10 cellular contexts compared by ENCODE assay signal in genomic region chr5:67094476-67095300, GRCh38.
DNase-seq lines count a peak whose midpoint lies in the region; ATAC-seq, FAIRE-seq and TF ChIP-seq lines count a peak whose summit lies in the region.
"Had no signal": no experiment of that assay in that cellular context is flagged by ENCODE, and none has a peak within 500 bp of the region (broad histone marks: within the 10 kb centered on the region; RNA-seq: fewer than 3 reads in every experiment).

No MANE protein-coding gene starts in this region.

- peak; percentile 27 for DNase-seq in HFF-Myc (ENCODE audit: extremely low read depth, low read depth)
- DNase-seq in chondrocyte (ENCODE audit: low spot score), result no peak
- no peak for DNase-seq in keratinocyte (ENCODE audit: low read depth, low spot score)
- no peak for DNase-seq in NCI-H2107 (lab: John Stamatoyannopoulos, UW)
- DNase-seq in urothelium cell line (ENCODE audit: low spot score), result no peak
- DNase-seq in HuH-7.5 (ENCODE audit: low spot score), result no peak

- TF ChIP-seq CTCF in HFF-Myc (IDR thresholded peaks at IDR 0.05; ENCODE audit: low read depth, low read length, missing control alignments), result no peak
- no peak for TF ChIP-seq CTCF in chondrocyte (IDR thresholded peaks at IDR 0.05)
- TF ChIP-seq CTCF in keratinocyte (optimal IDR thresholded peaks at IDR 0.05 in 1 of 3, IDR thresholded peaks at IDR 0.05 in 1 of 3, conservative IDR thresholded peaks at IDR 0.05 in 1 of 3; ENCODE audit: extremely low read depth in 1 of 3, insufficient read depth in 2 of 3, low read length in 3 of 3), result no peak

- H3K27me3 Mint-ChIP-seq in chondrocyte (ENCODE audit: low read depth), result no peaks in the 10 kb centered on the region

- no peak overlapping the region for H3K4me3 ChIP-seq in HFF-Myc (replicated peaks; ENCODE audit: low read depth, low read length)
- no peak overlapping the region for H3K4me3 ChIP-seq in keratinocyte (ENCODE audit: control insufficient read depth in 2 of 3, extremely low read depth in 1 of 3, insufficient read depth in 2 of 3, low read depth in 1 of 3, low read length in 3 of 3)
- H3K4me3 ChIP-seq in skeletal muscle tissue (ENCODE audit: low read length in 3 of 3), result no peak overlapping the region

- no peaks in the 10 kb centered on the region for H4K20me1 ChIP-seq in keratinocyte (ENCODE audit: control insufficient read depth, extremely low read depth, insufficient read depth, low read length)

- H3K9me3 Mint-ChIP-seq in chondrocyte (ENCODE audit: low read depth), result no peaks in the 10 kb centered on the region
- H3K9me3 Mint-ChIP-seq: T-helper 1 cell treated with Interleukin-12 subunit alpha and Interleukin-12 subunit beta and Interleukin-4 antibody, amounts not matched to agents 30 μg/mL and 1 μg/mL, for 36 hours had no signal

- no peaks in the 10 kb centered on the region for H3K9me1 ChIP-seq in keratinocyte (ENCODE audit: control insufficient read depth, extremely low read depth, insufficient read depth, low read length)

- no peaks in the 10 kb centered on the region for H3K27me3 ChIP-seq in keratinocyte (ENCODE audit: control insufficient read depth, extremely low read depth, insufficient read depth, low read length)
- no peaks in the 10 kb centered on the region for H3K27me3 ChIP-seq in skeletal muscle tissue (ENCODE audit: control insufficient read depth in 3 of 3, insufficient read depth in 3 of 3, low read length in 3 of 3)

- H3K9ac ChIP-seq in keratinocyte (ENCODE audit: control insufficient read depth, extremely low read depth, insufficient read depth, low read length) (no peak overlapping the region), skeletal muscle tissue (ENCODE audit: low read depth in 1 of 3, low read length in 3 of 3) (peak overlapping the region in 1 of 3 donors; percentile 18)

- H3K4me1 Mint-ChIP-seq in chondrocyte (ENCODE audit: low read depth), result peaks cover 36% of the 10 kb centered on the region

- H3K79me2 ChIP-seq in keratinocyte (ENCODE audit: control insufficient read depth, insufficient read depth, low read length), result peaks cover 10% of the 10 kb centered on the region

- no peaks in the 10 kb centered on the region for H3K36me3 Mint-ChIP-seq in chondrocyte (ENCODE audit: low read depth)

- dilution Hi-C loops in keratinocyte (cut with MboI; ENCODE audit: extremely low pct_ligation_motif_present, low sequenced_read_pairs), result no loop called here

- peak overlapping the region; percentile 33 for H3K4me2 ChIP-seq in keratinocyte (ENCODE audit: control insufficient read depth, extremely low read depth, insufficient read depth, low read depth, low read length)

- peaks cover 2 to 13% of the 10 kb centered on the region in 2 experiments for H3K36me3 ChIP-seq in keratinocyte (ENCODE audit: control insufficient read depth in 2 of 2, extremely low read depth in 1 of 2, insufficient read depth in 2 of 2, low read length in 2 of 2)
- peaks cover 0 to 5% (median 3%) of the 10 kb centered on the region in 3 donors for H3K36me3 ChIP-seq in skeletal muscle tissue (ENCODE audit: control insufficient read depth in 3 of 3, insufficient read depth in 3 of 3, low read length in 3 of 3)

- H3K27ac ChIP-seq in keratinocyte (ENCODE audit: control insufficient read depth, insufficient read depth, low read length), result peak overlapping the region; percentile 26
- peak overlapping the region; percentile 67 for H3K27ac ChIP-seq in skeletal muscle tissue (ENCODE audit: low read depth, low read length)
- H3K27ac ChIP-seq: HL-60 had no signal

- H3K9me3 ChIP-seq in keratinocyte (ENCODE audit: control insufficient read depth, low read depth, low read length), result no peaks in the 10 kb centered on the region
- no peaks in the 10 kb centered on the region for H3K9me3 ChIP-seq in skeletal muscle tissue (ENCODE audit: control insufficient read depth in 3 of 3, low read length in 3 of 3)

- FAIRE-seq in keratinocyte (lab: Jason Lieb, UNC) (peak; percentile 82), urothelium cell line (lab: Jason Lieb, UNC) (no peak)

- ATAC-seq in HG02885 (IDR thresholded peaks at IDR 0.05; ENCODE audit: poor library complexity, unreplicated experiment), result no peak

- H3K27ac Mint-ChIP-seq in chondrocyte (ENCODE audit: unreplicated experiment), result peak overlapping the region; percentile 77
- H3K27ac Mint-ChIP-seq: T-helper 1 cell treated with Interleukin-12 subunit alpha and Interleukin-12 subunit beta and Interleukin-4 antibody, amounts not matched to agents 30 μg/mL and 1 μg/mL, for 36 hours had no signal

- H3K4me3 Mint-ChIP-seq in chondrocyte (ENCODE audit: unreplicated experiment), result no peak overlapping the region
- H3K4me3 Mint-ChIP-seq: T-helper 1 cell treated with Interleukin-12 subunit alpha and Interleukin-12 subunit beta and Interleukin-4 antibody, amounts not matched to agents 30 μg/mL and 1 μg/mL, for 36 hours had no signal

- no peak overlapping the region for H2AFZ ChIP-seq in keratinocyte (ENCODE audit: control insufficient read depth, low read length)

- H3K4me1 ChIP-seq in keratinocyte (ENCODE audit: control insufficient read depth, extremely low read depth, insufficient read depth, low read length) (peaks cover 26% of the 10 kb centered on the region), skeletal muscle tissue (ENCODE audit: control insufficient read depth in 3 of 3, insufficient read depth in 3 of 3, low read length in 3 of 3) (peaks cover 21 to 26% (median 22%) of the 10 kb centered on the region in 3 donors)
